In the genomic region with DNA sequence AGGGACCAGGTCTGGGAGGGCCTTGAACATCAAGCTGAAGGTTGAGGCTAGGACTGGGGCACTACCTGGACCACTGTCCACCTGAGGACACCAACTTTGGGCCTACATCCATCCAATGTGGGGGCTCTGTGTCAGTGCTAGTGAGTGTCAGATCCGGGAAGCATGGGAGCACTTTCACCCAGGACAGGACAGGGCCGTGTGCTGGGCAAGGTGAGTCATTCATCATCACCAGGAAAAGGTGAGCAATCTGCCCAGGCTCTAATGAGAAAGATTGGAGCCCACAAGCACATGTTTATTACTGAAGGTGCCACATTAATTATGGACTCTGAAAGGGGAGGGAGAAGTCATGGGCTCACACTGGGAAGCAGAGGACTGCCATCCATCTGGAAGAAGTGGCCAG, we compare ENCODE assay signal across 1 cellular context.
TF ChIP-seq lines count a peak whose summit lies in the region.

No MANE protein-coding gene starts in this region.

TF ChIP-seq in GM23338, 12 proteins besides CTCF, POLR2A, EP300 and RAD21 (continued from another document):
- TF ChIP-seq, protein P1, sequence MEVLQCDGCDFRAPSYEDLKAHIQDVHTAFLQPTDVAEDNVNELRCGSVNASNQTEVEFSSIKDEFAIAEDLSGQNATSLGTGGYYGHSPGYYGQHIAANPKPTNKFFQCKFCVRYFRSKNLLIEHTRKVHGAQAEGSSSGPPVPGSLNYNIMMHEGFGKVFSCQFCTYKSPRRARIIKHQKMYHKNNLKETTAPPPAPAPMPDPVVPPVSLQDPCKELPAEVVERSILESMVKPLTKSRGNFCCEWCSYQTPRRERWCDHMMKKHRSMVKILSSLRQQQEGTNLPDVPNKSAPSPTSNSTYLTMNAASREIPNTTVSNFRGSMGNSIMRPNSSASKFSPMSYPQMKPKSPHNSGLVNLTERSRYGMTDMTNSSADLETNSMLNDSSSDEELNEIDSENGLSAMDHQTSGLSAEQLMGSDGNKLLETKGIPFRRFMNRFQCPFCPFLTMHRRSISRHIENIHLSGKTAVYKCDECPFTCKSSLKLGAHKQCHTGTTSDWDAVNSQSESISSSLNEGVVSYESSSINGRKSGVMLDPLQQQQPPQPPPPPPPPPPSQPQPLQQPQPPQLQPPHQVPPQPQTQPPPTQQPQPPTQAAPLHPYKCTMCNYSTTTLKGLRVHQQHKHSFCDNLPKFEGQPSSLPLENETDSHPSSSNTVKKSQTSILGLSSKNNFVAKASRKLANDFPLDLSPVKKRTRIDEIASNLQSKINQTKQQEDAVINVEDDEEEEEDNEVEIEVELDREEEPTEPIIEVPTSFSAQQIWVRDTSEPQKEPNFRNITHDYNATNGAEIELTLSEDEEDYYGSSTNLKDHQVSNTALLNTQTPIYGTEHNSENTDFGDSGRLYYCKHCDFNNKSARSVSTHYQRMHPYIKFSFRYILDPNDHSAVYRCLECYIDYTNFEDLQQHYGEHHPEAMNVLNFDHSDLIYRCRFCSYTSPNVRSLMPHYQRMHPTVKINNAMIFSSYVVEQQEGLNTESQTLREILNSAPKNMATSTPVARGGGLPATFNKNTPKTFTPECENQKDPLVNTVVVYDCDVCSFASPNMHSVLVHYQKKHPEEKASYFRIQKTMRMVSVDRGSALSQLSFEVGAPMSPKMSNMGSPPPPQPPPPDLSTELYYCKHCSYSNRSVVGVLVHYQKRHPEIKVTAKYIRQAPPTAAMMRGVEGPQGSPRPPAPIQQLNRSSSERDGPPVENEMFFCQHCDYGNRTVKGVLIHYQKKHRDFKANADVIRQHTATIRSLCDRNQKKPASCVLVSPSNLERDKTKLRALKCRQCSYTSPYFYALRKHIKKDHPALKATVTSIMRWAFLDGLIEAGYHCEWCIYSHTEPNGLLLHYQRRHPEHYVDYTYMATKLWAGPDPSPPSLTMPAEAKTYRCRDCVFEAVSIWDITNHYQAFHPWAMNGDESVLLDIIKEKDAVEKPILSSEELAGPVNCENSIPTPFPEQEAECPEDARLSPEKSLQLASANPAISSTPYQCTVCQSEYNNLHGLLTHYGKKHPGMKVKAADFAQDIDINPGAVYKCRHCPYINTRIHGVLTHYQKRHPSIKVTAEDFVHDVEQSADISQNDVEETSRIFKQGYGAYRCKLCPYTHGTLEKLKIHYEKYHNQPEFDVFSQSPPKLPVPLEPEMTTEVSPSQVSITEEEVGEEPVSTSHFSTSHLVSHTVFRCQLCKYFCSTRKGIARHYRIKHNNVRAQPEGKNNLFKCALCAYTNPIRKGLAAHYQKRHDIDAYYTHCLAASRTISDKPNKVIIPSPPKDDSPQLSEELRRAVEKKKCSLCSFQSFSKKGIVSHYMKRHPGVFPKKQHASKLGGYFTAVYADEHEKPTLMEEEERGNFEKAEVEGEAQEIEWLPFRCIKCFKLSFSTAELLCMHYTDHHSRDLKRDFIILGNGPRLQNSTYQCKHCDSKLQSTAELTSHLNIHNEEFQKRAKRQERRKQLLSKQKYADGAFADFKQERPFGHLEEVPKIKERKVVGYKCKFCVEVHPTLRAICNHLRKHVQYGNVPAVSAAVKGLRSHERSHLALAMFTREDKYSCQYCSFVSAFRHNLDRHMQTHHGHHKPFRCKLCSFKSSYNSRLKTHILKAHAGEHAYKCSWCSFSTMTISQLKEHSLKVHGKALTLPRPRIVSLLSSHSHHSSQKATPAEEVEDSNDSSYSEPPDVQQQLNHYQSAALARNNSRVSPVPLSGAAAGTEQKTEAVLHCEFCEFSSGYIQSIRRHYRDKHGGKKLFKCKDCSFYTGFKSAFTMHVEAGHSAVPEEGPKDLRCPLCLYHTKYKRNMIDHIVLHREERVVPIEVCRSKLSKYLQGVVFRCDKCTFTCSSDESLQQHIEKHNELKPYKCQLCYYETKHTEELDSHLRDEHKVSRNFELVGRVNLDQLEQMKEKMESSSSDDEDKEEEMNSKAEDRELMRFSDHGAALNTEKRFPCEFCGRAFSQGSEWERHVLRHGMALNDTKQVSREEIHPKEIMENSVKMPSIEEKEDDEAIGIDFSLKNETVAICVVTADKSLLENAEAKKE (CRISPR knock-in tag; IDR thresholded peaks at IDR 0.05): no peak
- TF ChIP-seq ZNF114 (CRISPR knock-in tag; IDR thresholded peaks at IDR 0.05) (no peak), JUNB (IDR thresholded peaks at IDR 0.05; ENCODE audit: unreplicated experiment) (no peak), NANOG (IDR thresholded peaks at IDR 0.05; ENCODE audit: borderline replicate concordance) (no peak)
